Comparison of ENCODE assay signal across 10 cellular contexts in genomic region chr1:152167835-152168534, GRCh38. TPM values are rescaled to one million over a fixed set of nuclear protein-coding genes. Genes with fewer than 3 reads are reported as not detected.
A peak's percentile ranks its signal among the peaks of the same experiment; 100 is the strongest.
DNase-seq lines count a peak whose midpoint lies in the region; ATAC-seq and TF ChIP-seq lines count a peak whose summit lies in the region.
"Had no signal": no experiment of that assay in that cellular context is flagged by ENCODE, and none has a peak within 500 bp of the region (broad histone marks: within the 10 kb centered on the region; RNA-seq: fewer than 3 reads in every experiment).

No MANE protein-coding gene starts in this region.

- POLR2A ChIA-PET in PC-3 (lab: Charles Lee; ENCODE audit: unreplicated experiment): no interaction called here

- no peaks in the 10 kb centered on the region for H3K79me2 ChIP-seq in PC-3 (ENCODE audit: low read length)

- H4K20me1 ChIP-seq in PC-3 (ENCODE audit: low read length): no peaks in the 10 kb centered on the region

- no peak overlapping the region for H3K9ac ChIP-seq in PC-3 (ENCODE audit: low read length)

- no peak for TF ChIP-seq CTCF in PC-3 (conservative IDR thresholded peaks at IDR 0.05; ENCODE audit: low read depth, low read length)

- DNase-seq in GM04503 (ENCODE audit: low read depth) (peak; percentile 89), PC-3 (peak; percentile 46), skeletal muscle cell (ENCODE audit: low read depth) (peak; percentile 87)
- DNase-seq in stimulated activated CD4-positive, alpha-beta T cell treated with anti-CD3 and anti-CD28 coated beads, Interleukin-4, amount 100 ng/mL, for 1 hour: no peak
- DNase-seq: activated gamma-delta T cell, T1000 had no signal

- H3K27me3 ChIP-seq in PC-3 (ENCODE audit: low read length): peaks cover 24% of the 10 kb centered on the region
- H3K27me3 ChIP-seq: esophagus muscularis mucosa had no signal

- intact Hi-C loops in PC-3 (cut with micrococcal nuclease): no loop called here

- H3K4me2 ChIP-seq in PC-3 (ENCODE audit: low read length): no peak overlapping the region

- H2AFZ ChIP-seq in PC-3 (ENCODE audit: low read length): no peak overlapping the region

- H3K36me3 ChIP-seq in PC-3 (ENCODE audit: low read depth, low read length): no peaks in the 10 kb centered on the region
- H3K36me3 ChIP-seq: esophagus muscularis mucosa had no signal

- H3K4me3 ChIP-seq in PC-3 (ENCODE audit: low read length): no peak overlapping the region
- H3K4me3 ChIP-seq in skeletal muscle cell (ENCODE audit: low read depth, low read length): no peak overlapping the region
- H3K4me3 ChIP-seq: esophagus muscularis mucosa had no signal

- H3K9me3 ChIP-seq in PC-3 (ENCODE audit: low read length): no peaks in the 10 kb centered on the region
- H3K9me3 ChIP-seq: esophagus muscularis mucosa had no signal

- CTCF ChIA-PET in PC-3 (lab: Charles Lee): no interaction called here

- ATAC-seq in PC-3: no peak
- peak; percentile 96 for ATAC-seq in esophagus mucosa
- no peak for ATAC-seq in GM21526 (IDR thresholded peaks at IDR 0.05; ENCODE audit: low FRiP score, unreplicated experiment)
- no peak for ATAC-seq in GM21786 (IDR thresholded peaks at IDR 0.05; ENCODE audit: unreplicated experiment)

- no peak overlapping the region for H3K27ac ChIP-seq in PC-3 (ENCODE audit: low read length)

- BruUV-seq in PC-3 (replicated peaks; lab: Mats Ljungman, UMichigan): no TSS peak

- no peaks in the 10 kb centered on the region for H3F3A ChIP-seq in PC-3 (ENCODE audit: low read length, unreplicated experiment)

- no peaks in the 10 kb centered on the region for H3K9me2 ChIP-seq in PC-3 (replicated peaks; ENCODE audit: low read length)

- H3K4me1 ChIP-seq in PC-3 (ENCODE audit: insufficient read depth, low read length): peaks cover 22% of the 10 kb centered on the region

RNA-seq across cellular contexts. Expression of gene RPTN, which starts 9.0 kb away (rescaled TPM):
- not detected in 2 replicates for total RNA-seq in PC-3 (2014; rRNA removed)
- 0.08 TPM for total RNA-seq in esophagus mucosa
- total RNA-seq: esophagus muscularis mucosa had no signal

RNA-seq across cellular contexts. Expression of gene TCHH, which starts 52.7 kb away (rescaled TPM):
- total RNA-seq in PC-3 (2014; rRNA removed) (not detected in 2 replicates), esophagus mucosa (0.08 TPM)

RNA-seq across cellular contexts. Expression of gene HRNR, which starts 56.0 kb away (rescaled TPM):
- not detected in 2 replicates for total RNA-seq in PC-3 (2014; rRNA removed)
- total RNA-seq in esophagus mucosa: not detected
- total RNA-seq: esophagus muscularis mucosa had no signal
